In the genomic region with DNA sequence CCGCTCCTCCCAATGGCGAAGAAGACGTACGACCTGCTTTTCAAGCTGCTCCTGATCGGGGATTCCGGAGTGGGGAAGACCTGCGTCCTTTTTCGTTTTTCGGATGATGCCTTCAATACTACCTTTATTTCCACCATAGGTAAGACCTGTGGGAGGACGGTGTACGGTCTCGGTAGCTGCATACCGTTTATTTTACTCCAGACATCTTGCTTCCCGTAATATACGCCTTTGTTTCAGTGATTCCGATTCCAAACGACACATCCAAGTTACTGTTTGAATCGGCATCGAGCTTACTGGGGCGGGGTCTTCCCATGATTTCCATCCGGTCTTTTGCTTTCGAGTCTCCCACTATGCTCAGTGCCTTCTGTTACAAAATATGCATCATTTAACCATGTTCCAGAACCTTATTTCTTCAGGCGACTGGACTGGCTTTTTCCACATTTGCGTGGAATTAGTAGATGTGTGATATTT, we compare ENCODE assay signal across 8 cellular contexts. TPM values are rescaled to one million over a fixed set of nuclear protein-coding genes. Genes with fewer than 3 reads are reported as not detected.
DNase-seq lines count a peak whose midpoint lies in the region; ATAC-seq and TF ChIP-seq lines count a peak whose summit lies in the region.

No MANE protein-coding gene starts in this region.

- ATAC-seq in activated CD8-positive, alpha-beta T cell treated with anti-CD3 and anti-CD28 coated beads for 36 hours, result no peak
- ATAC-seq in esophagus mucosa (no peak), GM21390 (IDR thresholded peaks at IDR 0.05; ENCODE audit: unreplicated experiment) (no peak)

- H3K4me1 ChIP-seq in iPS DF 6.9 (ENCODE audit: control insufficient read depth, insufficient read depth, low read length) (peaks cover 2% of the 10 kb centered on the region; the same call in 1 of the 2 replicates), spleen (peaks cover 21 to 66% (median 52%) of the 10 kb centered on the region in 6 donors)

- H3K9me3 Mint-ChIP-seq in activated CD8-positive, alpha-beta T cell treated with anti-CD3 and anti-CD28 coated beads for 36 hours, result no peaks in the 10 kb centered on the region

- peak in 1 of 3 donors; percentile 6 for TF ChIP-seq POLR2A in spleen (IDR thresholded peaks at IDR 0.05)

- H3K27ac ChIP-seq in AG04450 (ENCODE audit: low read depth, low read length) (peak overlapping the region; percentile 75), iPS DF 6.9 (ENCODE audit: low read length) (no peak overlapping the region), spleen (peak overlapping the region; percentile 95 to 99 (median 97))

- peak overlapping the region; percentile 100 for H3K4me3 ChIP-seq in AG04450 (ENCODE audit: low read depth, low read length)
- peak overlapping the region; percentile 96 for H3K4me3 ChIP-seq in HFF-Myc (replicated peaks; ENCODE audit: low read depth, low read length)
- peak overlapping the region; percentile 60 for H3K4me3 ChIP-seq in iPS DF 6.9 (ENCODE audit: low read length)
- peak overlapping the region; percentile 76 to 98 (median 88) for H3K4me3 ChIP-seq in spleen

- CTCF ChIA-PET in AG04450 (lab: Charles Lee), result interaction anchor here (1.3 to 2.0 kb wide), 3 partner anchors 43 to 84 kb away, joined by 6 to 12 read pairs (median 6); no protein-coding TSS in a partner anchor
- CTCF ChIA-PET in activated CD8-positive, alpha-beta T cell treated with anti-CD3 and anti-CD28 coated beads for 36 hours (lab: Charles Lee), result interaction anchor here (1.1 to 2.3 kb wide), 5 partner anchors 43 to 183 kb away, joined by 3 to 16 read pairs (median 4); no protein-coding TSS in a partner anchor

- peak overlapping the region; percentile 94 for H3K4me3 Mint-ChIP-seq in activated CD8-positive, alpha-beta T cell treated with anti-CD3 and anti-CD28 coated beads for 36 hours

- POLR2A ChIA-PET in AG04450 (lab: Yijun Ruan, JAX), result interaction anchor here (0.6 to 2.4 kb wide), 8 partner anchors 16 to 1557 kb away, joined by 3 to 8 read pairs (median 4); a partner anchor contains a TSS
- POLR2A ChIA-PET in activated CD8-positive, alpha-beta T cell treated with anti-CD3 and anti-CD28 coated beads for 36 hours (lab: Charles Lee), result interaction anchor here (0.6 to 2.4 kb wide), 15 partner anchors 12 to 312 kb away, joined by 3 to 12 read pairs (median 4); a partner anchor contains a TSS

- H3K27ac Mint-ChIP-seq in activated CD8-positive, alpha-beta T cell treated with anti-CD3 and anti-CD28 coated beads for 36 hours, result peak overlapping the region; percentile 92

- peaks cover 25% of the 10 kb centered on the region for H3K4me1 Mint-ChIP-seq in activated CD8-positive, alpha-beta T cell treated with anti-CD3 and anti-CD28 coated beads for 36 hours (ENCODE audit: low read depth)

- DNase-seq in AG04450 (ENCODE audit: low read depth, low spot score) (no peak), HFF-Myc (ENCODE audit: extremely low read depth, low read depth) (no peak), iPS DF 6.9 (ENCODE audit: low read depth, low spot score) (no peak), spleen (no peak), epidermal melanocyte (ENCODE audit: insufficient read length, low spot score) (no peak)
- no peak for DNase-seq in activated CD8-positive, alpha-beta T cell treated with anti-CD3 and anti-CD28 coated beads for 36 hours

- TF ChIP-seq CTCF in AG04450 (IDR thresholded peaks at IDR 0.05; ENCODE audit: low read depth, low read length) (no peak), HFF-Myc (IDR thresholded peaks at IDR 0.05; ENCODE audit: low read depth, low read length, missing control alignments) (no peak), spleen (IDR thresholded peaks at IDR 0.05 in 8 of 11, conservative IDR thresholded peaks at IDR 0.05 in 3 of 11) (no peak)
- TF ChIP-seq CTCF in activated CD8-positive, alpha-beta T cell treated with anti-CD3 and anti-CD28 coated beads for 36 hours (IDR thresholded peaks at IDR 0.05), result no peak

- H3K36me3 Mint-ChIP-seq in activated CD8-positive, alpha-beta T cell treated with anti-CD3 and anti-CD28 coated beads for 36 hours (ENCODE audit: low read depth), result peaks cover 22% of the 10 kb centered on the region

- no CpG with 5 or more reads among the region's 24 CpGs for WGBS in iPS DF 6.9 (ENCODE audit: insufficient coverage, insufficient read length)
- 0% methylated on average over 24 of the region's 24 CpGs for WGBS in spleen, 5 donors

- H3K27me3 Mint-ChIP-seq in activated CD8-positive, alpha-beta T cell treated with anti-CD3 and anti-CD28 coated beads for 36 hours, result no peaks in the 10 kb centered on the region

- intact Hi-C loops in activated CD8-positive, alpha-beta T cell treated with anti-CD3 and anti-CD28 coated beads for 36 hours (cut with micrococcal nuclease), result loop anchor here (5.0 kb wide), 1 partner anchor 33 kb away; no protein-coding TSS in a partner anchor
- intact Hi-C loops in spleen (cut with DNase I; ENCODE audit: low total_unique reads), result no loop called here

- no peaks in the 10 kb centered on the region; the same call in 1 of the 2 replicates for H3K9me3 ChIP-seq in AG04450 (ENCODE audit: control insufficient read depth, insufficient read depth, low read length)
- H3K9me3 ChIP-seq in iPS DF 6.9 (ENCODE audit: control insufficient read depth, insufficient read depth, low read length), result no peaks in the 10 kb centered on the region
- no peaks in the 10 kb centered on the region for H3K9me3 ChIP-seq in spleen

- H3K36me3 ChIP-seq in iPS DF 6.9 (ENCODE audit: control insufficient read depth, insufficient read depth, low read length) (no peaks in the 10 kb centered on the region), spleen (peaks cover 0 to 32% (median 0%) of the 10 kb centered on the region in 6 donors)

- H3K27me3 ChIP-seq in AG04450 (ENCODE audit: control insufficient read depth, insufficient read depth, low read length), result no peaks in the 10 kb centered on the region
- no peaks in the 10 kb centered on the region for H3K27me3 ChIP-seq in iPS DF 6.9 (ENCODE audit: control insufficient read depth, insufficient read depth, low read length)
- H3K27me3 ChIP-seq in spleen (replicated peaks in 1 of 7), result no peaks in the 10 kb centered on the region

RNA-seq across cellular contexts. Expression of a gene that starts 0.7 kb away (rescaled TPM):
- polyA plus RNA-seq in AG04450 (2011; rRNA removed) (116 and 178 TPM in 2 replicates), spleen (10 to 100 TPM; 24.4 to 42.4 (median 34.3) TPM)
- 50.8 and 108 TPM in 2 replicates for polyA minus RNA-seq in AG04450 (2011; rRNA and poly(A)+ RNA removed)
- 100 to 1,000 TPM in 1 of 2 experiments, 10 to 100 TPM in 1; 89.5 to 102 TPM for total RNA-seq in activated CD8-positive, alpha-beta T cell treated with anti-CD3 and anti-CD28 coated beads for 36 hours
- total RNA-seq in spleen (100 to 1,000 TPM; 104 to 135 (median 123) TPM), esophagus mucosa (455 TPM)

RNA-seq across cellular contexts. Expression of a gene that starts 52.3 kb away (rescaled TPM):
- polyA plus RNA-seq in AG04450 (2011; rRNA removed) (8.0 and 9.5 TPM in 2 replicates), spleen (under 1 TPM; 0.33 to 0.99 (median 0.49) TPM)
- 16.2 and 18.8 TPM in 2 replicates for polyA minus RNA-seq in AG04450 (2011; rRNA and poly(A)+ RNA removed)
- 1 to 10 TPM; 3.6 to 3.8 TPM for total RNA-seq in activated CD8-positive, alpha-beta T cell treated with anti-CD3 and anti-CD28 coated beads for 36 hours
- total RNA-seq in spleen (1 to 10 TPM; 3.0 to 6.5 (median 4.7) TPM), esophagus mucosa (3.0 TPM)
